ENCODE assay signal across 13 cellular contexts in genomic region chr5:96932026-96932425, GRCh38. TPM values are rescaled to one million over a fixed set of nuclear protein-coding genes. Genes with fewer than 3 reads are reported as not detected.
DNase-seq lines count a peak whose midpoint lies in the region; ATAC-seq and TF ChIP-seq lines count a peak whose summit lies in the region.
"Had no signal": no experiment of that assay in that cellular context is flagged by ENCODE, and none has a peak within 500 bp of the region (broad histone marks: within the 10 kb centered on the region; RNA-seq: fewer than 3 reads in every experiment).

No MANE protein-coding gene starts in this region.

- peak overlapping the region in 8 of 10 experiments; percentile 74 to 90 (median 80); a peak in 13 of 20 replicates for H3K4me3 ChIP-seq in BLaER1 treated with 17β-estradiol and CSF1 and Interleukin-3, amounts not matched to agents 10 nM and 100 nM
- H3K4me3 ChIP-seq in DOHH2 (ENCODE audit: low read length) = peak overlapping the region; percentile 97

- no peak for TF ChIP-seq CTCF in DOHH2 (IDR thresholded peaks at IDR 0.05; ENCODE audit: low read depth, low read length, poor library complexity, severe bottlenecking)
- TF ChIP-seq CTCF in activated B cell treated with CpG ODN at 0.5 μM for 24 hours (IDR thresholded peaks at IDR 0.05) = no peak

- H3K9ac ChIP-seq in BLaER1 treated with 17β-estradiol and CSF1 and Interleukin-3, amounts not matched to agents 10 nM and 100 nM = peak overlapping the region in 7 of 11 experiments; percentile 89 to 97 (median 91); a peak in 7 of 22 replicates

- H3K4me1 Mint-ChIP-seq in activated B cell treated with CpG ODN at 0.5 μM for 24 hours (peaks cover 72% of the 10 kb centered on the region), immature natural killer cell (peaks cover 45 to 61% of the 10 kb centered on the region in 2 donors)

- H3K79me2 ChIP-seq in DOHH2 (ENCODE audit: control insufficient read depth, low read length) = peaks cover 45% of the 10 kb centered on the region

- H3K36me3 Mint-ChIP-seq in activated B cell treated with CpG ODN at 0.5 μM for 24 hours (ENCODE audit: low read depth) (peaks cover 21% of the 10 kb centered on the region), immature natural killer cell (peaks cover 0 to 9% (median 4%) of the 10 kb centered on the region in 3 donors)

- H3K9me3 Mint-ChIP-seq in activated B cell treated with CpG ODN at 0.5 μM for 24 hours (no peaks in the 10 kb centered on the region), immature natural killer cell (no peaks in the 10 kb centered on the region)

- peaks cover 0 to 4% (median 0%) of the 10 kb centered on the region in 11 experiments; a peak in 2 of 22 replicates for H3K9me3 ChIP-seq in BLaER1 treated with 17β-estradiol and CSF1 and Interleukin-3, amounts not matched to agents 10 nM and 100 nM (replicated peaks in 1 of 11)
- H3K9me3 ChIP-seq in DOHH2 (ENCODE audit: control insufficient read depth, insufficient read depth, low read length) = no peaks in the 10 kb centered on the region

- POLR2A ChIA-PET in activated B cell treated with CpG ODN at 0.5 μM for 24 hours (lab: Charles Lee) = interaction anchor here (0.6 to 3.1 kb wide), 7 partner anchors 24 to 124 kb away, joined by 3 to 26 read pairs (median 4); partner anchors contain the start of gene ERAP1

- intact Hi-C loops in activated B cell treated with CpG ODN at 0.5 μM for 24 hours (cut with micrococcal nuclease) = no loop called here

- peak overlapping the region; percentile 82 to 97 (median 90) for H3K4me2 ChIP-seq in BLaER1 treated with 17β-estradiol and CSF1 and Interleukin-3, amounts not matched to agents 10 nM and 100 nM
- peak overlapping the region; percentile 99 for H3K4me2 ChIP-seq in DOHH2 (ENCODE audit: low read length)

- no peaks in the 10 kb centered on the region for H3K36me3 ChIP-seq in BLaER1 treated with 17β-estradiol and CSF1 and Interleukin-3, amounts not matched to agents 10 nM and 100 nM
- H3K36me3 ChIP-seq in DOHH2 (ENCODE audit: control insufficient read depth, low read length) = peaks cover 21% of the 10 kb centered on the region

- H3K4me3 Mint-ChIP-seq in activated B cell treated with CpG ODN at 0.5 μM for 24 hours (peak overlapping the region; percentile 74), immature natural killer cell (peak overlapping the region; percentile 3 to 97 (median 89))

- peak overlapping the region; percentile 84 for H3K27ac Mint-ChIP-seq in activated B cell treated with CpG ODN at 0.5 μM for 24 hours
- peak overlapping the region; percentile 5 to 99 (median 30) for H3K27ac Mint-ChIP-seq in immature natural killer cell

- H3F3A ChIP-seq in DOHH2 (ENCODE audit: control insufficient read depth, insufficient read depth) = peaks cover 14% of the 10 kb centered on the region

- DNase-seq in activated B cell treated with CpG ODN at 0.5 μM for 24 hours (no peak), immature natural killer cell (no peak), SHP77 (lab: John Stamatoyannopoulos, UW) (no peak), A172 (ENCODE audit: low spot score) (no peak), HuH-7 (ENCODE audit: low spot score) (no peak), NCI-H69 (lab: John Stamatoyannopoulos, UW) (no peak)
- DNase-seq: activated CD4-positive, alpha-beta T cell treated with anti-CD3 and anti-CD28 coated beads for 4 hours; activated naive CD4-positive, alpha-beta T cell treated with anti-CD3 and anti-CD28 coated beads, Interleukin-2, amount 50 U/mL, for 16 hours; caudate nucleus; kidney glomerular epithelial cell; stimulated activated CD4-positive, alpha-beta T cell treated with anti-CD3 and anti-CD28 coated beads, Interleukin-1b, Interleukin-23, amount 100 ng/mL, for 48 hours had no signal

- peaks cover 0 to 4% (median 0%) of the 10 kb centered on the region in 11 experiments; a peak in 3 of 22 replicates for H4K20me1 ChIP-seq in BLaER1 treated with 17β-estradiol and CSF1 and Interleukin-3, amounts not matched to agents 10 nM and 100 nM
- no peaks in the 10 kb centered on the region for H4K20me1 ChIP-seq in DOHH2 (ENCODE audit: control insufficient read depth, insufficient read depth, low read depth, low read length)

- CTCF ChIA-PET in activated B cell treated with CpG ODN at 0.5 μM for 24 hours (lab: Charles Lee) = interaction anchor here (1.2 to 2.7 kb wide), 2 partner anchors 63 to 65 kb away, joined by 3 to 15 read pairs; no protein-coding TSS in a partner anchor

- H3K27me3 ChIP-seq in BLaER1 treated with 17β-estradiol and CSF1 and Interleukin-3, amounts not matched to agents 10 nM and 100 nM = no peaks in the 10 kb centered on the region
- H3K27me3 ChIP-seq in DOHH2 (ENCODE audit: control insufficient read depth, low read length) = no peaks in the 10 kb centered on the region; the same call in 1 of the 2 replicates

- no peak for ATAC-seq in activated B cell treated with CpG ODN at 0.5 μM for 24 hours (ENCODE audit: low read depth)

- no peaks in the 10 kb centered on the region for H3K9me2 ChIP-seq in DOHH2 (replicated peaks; ENCODE audit: control insufficient read depth, low read length)

- peak overlapping the region in 10 of 11 experiments; percentile 85 to 98 (median 95); a peak in 19 of 22 replicates for H3K27ac ChIP-seq in BLaER1 treated with 17β-estradiol and CSF1 and Interleukin-3, amounts not matched to agents 10 nM and 100 nM
- peak overlapping the region; percentile 97 for H3K27ac ChIP-seq in DOHH2 (ENCODE audit: low read depth, low read length)

- H3K4me1 ChIP-seq in BLaER1 treated with 17β-estradiol and CSF1 and Interleukin-3, amounts not matched to agents 10 nM and 100 nM = peaks cover 42 to 55% (median 50%) of the 10 kb centered on the region in 10 experiments
- H3K4me1 ChIP-seq in DOHH2 (ENCODE audit: control insufficient read depth, low read length) = peaks cover 60% of the 10 kb centered on the region

- no peaks in the 10 kb centered on the region for H3K27me3 Mint-ChIP-seq in activated B cell treated with CpG ODN at 0.5 μM for 24 hours
- H3K27me3 Mint-ChIP-seq in immature natural killer cell (ENCODE audit: low read depth in 3 of 3) = peaks cover 11 to 31% (median 20%) of the 10 kb centered on the region in 3 donors

RNA-seq across cellular contexts. Expression of gene LNPEP, which starts 3.9 kb away (rescaled TPM):
- total RNA-seq in activated B cell treated with CpG ODN at 0.5 μM for 24 hours = 88.8 and 96.5 TPM in 2 replicates
- 10 to 100 TPM; 33.2 to 80.4 (median 39.9) TPM for polyA plus RNA-seq in immature natural killer cell
- total RNA-seq in A172 (2014; rRNA removed; shearing (Covaris generic)) = 25.8 and 30.2 TPM in 2 replicates

RNA-seq across cellular contexts. Expression of gene ERAP2, which starts 55.7 kb away (rescaled TPM):
- total RNA-seq in activated B cell treated with CpG ODN at 0.5 μM for 24 hours = 63.1 and 80.9 TPM in 2 replicates
- polyA plus RNA-seq in immature natural killer cell = 100 to 1,000 TPM in 1 of 3 donors, 1 to 10 TPM in 2; 3.9 to 129 (median 8.1) TPM
- 91.9 and 97.0 TPM in 2 replicates for total RNA-seq in A172 (2014; rRNA removed; shearing (Covaris generic))
